ENCODE assay signal across 8 cellular contexts in the genomic region with DNA sequence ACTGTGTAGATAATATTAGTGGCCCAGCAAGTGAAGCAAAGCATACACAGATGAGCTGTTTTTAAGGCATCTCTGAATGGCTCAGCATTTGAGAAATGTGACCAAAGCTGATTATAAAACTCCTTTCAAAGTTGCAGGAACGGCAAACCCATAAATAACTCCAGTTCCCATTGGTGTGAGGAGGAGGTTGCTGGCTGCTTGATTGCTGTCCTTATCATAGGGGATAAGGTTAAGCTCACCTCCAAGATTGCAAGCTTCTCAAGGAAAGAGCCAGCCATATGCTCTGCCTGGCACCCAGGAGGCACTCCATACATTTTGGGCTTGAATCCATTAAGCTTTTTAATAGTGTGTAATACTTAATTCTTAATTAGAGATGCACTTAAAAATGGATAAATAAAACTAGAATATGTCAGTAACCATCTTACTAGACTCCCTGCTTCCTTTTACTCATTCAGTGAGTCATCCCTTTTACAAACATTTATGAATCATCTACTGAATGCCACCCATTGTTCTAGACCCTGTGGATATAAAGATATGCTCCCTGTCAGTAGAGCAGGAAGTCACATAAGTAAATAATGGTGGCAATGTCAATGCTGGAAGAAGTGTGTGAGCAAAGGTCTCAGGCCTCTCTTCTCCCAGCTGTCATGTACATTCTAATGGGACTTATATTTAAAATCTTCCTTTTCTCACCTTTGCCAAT.
DNase-seq lines count a peak whose midpoint lies in the region; ATAC-seq and TF ChIP-seq lines count a peak whose summit lies in the region.

No MANE protein-coding gene starts in this region.

- H2AFZ ChIP-seq in MM.1S (ENCODE audit: low read length), result 0 out of 2 replicates have a peak overlapping the region, but pooled peaks have one; percentile 16

- H3K79me2 ChIP-seq in MM.1S (ENCODE audit: low read length), result peaks cover 43% of the 10 kb centered on the region

- peak overlapping the region; percentile 86; the same call in 1 of the 2 replicates for H3K27ac ChIP-seq in MM.1S (ENCODE audit: low read length)
- H3K27ac ChIP-seq in left ventricle myocardium inferior (replicated peaks), result peak overlapping the region; percentile 25

- no peak for TF ChIP-seq CTCF in MM.1S (IDR thresholded peaks at IDR 0.05; ENCODE audit: low read length)
- TF ChIP-seq CTCF in left ventricle myocardium inferior (IDR thresholded peaks at IDR 0.05; ENCODE audit: borderline replicate concordance), result no peak

- H3K4me3 ChIP-seq in MM.1S (ENCODE audit: low read length), result no peak overlapping the region
- H3K4me3 ChIP-seq in left ventricle myocardium inferior, result no peak overlapping the region

- peaks cover 39% of the 10 kb centered on the region for H3F3A ChIP-seq in MM.1S (ENCODE audit: insufficient read depth, low read length)

- H4K20me1 ChIP-seq in MM.1S (ENCODE audit: insufficient read depth, low read length), result no peaks in the 10 kb centered on the region

- H3K4me1 ChIP-seq in MM.1S (ENCODE audit: low read length) (peaks cover 48% of the 10 kb centered on the region), left ventricle myocardium inferior (peaks cover 41% of the 10 kb centered on the region)

- H3K36me3 ChIP-seq in MM.1S (replicated peaks; ENCODE audit: insufficient read depth, low read length) (no peaks in the 10 kb centered on the region), left ventricle myocardium inferior (no peaks in the 10 kb centered on the region)

- no peaks in the 10 kb centered on the region for H3K9me2 ChIP-seq in MM.1S (replicated peaks; ENCODE audit: insufficient read depth, low read length)

- peak overlapping the region; percentile 4; the same call in 1 of the 2 replicates for H3K9ac ChIP-seq in MM.1S (ENCODE audit: low read length)

- no peak for DNase-seq in Right ventricle myocardium inferior (ENCODE audit: missing footprints)
- DNase-seq in cardiac septum (ENCODE audit: low spot score), result no peak
- DNase-seq in MM.1S, result no peak
- DNase-seq in activated T-cell treated with anti-CD3 and anti-CD28 coated beads, Interleukin-2, amount 50 U/mL, for 48 hours, result peak; percentile 21 to 32
- DNase-seq in left ventricle myocardium inferior, result no peak
- DNase-seq in stromal cell of bone marrow (ENCODE audit: low read depth), result peak; percentile 76
- DNase-seq in NCI-H1694 (lab: John Stamatoyannopoulos, UW), result no peak
- DNase-seq in NK-92 (lab: John Stamatoyannopoulos, UW; ENCODE audit: unreplicated experiment), result no peak

- H3K9me3 ChIP-seq in MM.1S (replicated peaks; ENCODE audit: insufficient read depth, low read length) (no peaks in the 10 kb centered on the region), left ventricle myocardium inferior (replicated peaks) (no peaks in the 10 kb centered on the region)

- H3K27me3 ChIP-seq in MM.1S (replicated peaks; ENCODE audit: insufficient read depth, low read length) (no peaks in the 10 kb centered on the region), left ventricle myocardium inferior (ENCODE audit: low read depth) (no peaks in the 10 kb centered on the region)

- intact Hi-C loops in Right ventricle myocardium inferior (cut with DNase I) (loop anchor here (5.0 kb wide), 1 partner anchor 98 kb away; a partner anchor contains a TSS), cardiac septum (cut with DNase I) (loop anchor here (2.0 kb wide), 1 partner anchor 99 kb away; a partner anchor contains a TSS), left ventricle myocardium inferior (cut with micrococcal nuclease) (no loop called here)

- peak; percentile 67 for ATAC-seq in Right ventricle myocardium inferior

- H3K4me2 ChIP-seq in MM.1S (ENCODE audit: low read depth, low read length), result peak overlapping the region; percentile 53

Comparison
In these comparisons a context has a peak if more than half of its experiments do, and no peak if none do; other contexts are left out.
1. DNase-seq: peak in activated T-cell treated with anti-CD3 and anti-CD28 coated beads, Interleukin-2, amount 50 U/mL, for 48 hours (2 of 2) and stromal cell of bone marrow (single experiment); none in Right ventricle myocardium inferior (single experiment), cardiac septum (single experiment), MM.1S (single experiment), left ventricle myocardium inferior (single experiment), NCI-H1694 (single experiment) and NK-92 (single experiment).